Comparison of ENCODE assay signal across 13 cellular contexts in the genomic region with DNA sequence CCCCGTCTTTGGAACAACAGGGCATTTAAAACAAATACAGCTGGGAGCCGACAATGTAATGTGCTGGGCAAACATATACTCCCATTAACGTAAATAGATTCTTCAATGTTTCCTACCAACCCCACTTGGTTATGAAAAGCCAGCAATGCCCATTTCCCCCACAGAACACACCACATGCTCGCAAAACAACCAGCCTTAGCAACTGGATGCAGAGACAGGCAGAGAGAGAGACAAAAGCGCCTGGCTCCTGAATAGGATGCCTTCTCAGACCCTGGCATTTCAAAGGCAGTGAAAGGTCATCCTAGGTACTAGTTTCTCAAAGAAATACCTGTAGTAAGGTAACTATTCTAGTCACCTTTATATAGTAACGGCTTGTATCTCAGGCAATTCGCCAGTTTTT.
DNase-seq lines count a peak whose midpoint lies in the region; ATAC-seq and TF ChIP-seq lines count a peak whose summit lies in the region.
"Had no signal": no experiment of that assay in that cellular context is flagged by ENCODE, and none has a peak within 500 bp of the region (broad histone marks: within the 10 kb centered on the region; RNA-seq: fewer than 3 reads in every experiment).

No MANE protein-coding gene starts in this region.

- WGBS in H9 (ENCODE audit: extremely low coverage, insufficient read length, low lambda C conversion rate): no CpG with 5 or more reads among the region's 7 CpGs

- H4K8ac ChIP-seq in H9 (replicated peaks; ENCODE audit: insufficient read length, low read depth, low read length): no peak overlapping the region

- H3K4me2 ChIP-seq in H9 (ENCODE audit: insufficient read depth, insufficient read length, low read length): peak overlapping the region; percentile 81
- H3K4me2 ChIP-seq in neural progenitor cell: peak overlapping the region; percentile 96

- DNase-seq in H9 (no peak), NCI-H146 treated with DMSO at 0.1 percent for 48 hours (lab: John Stamatoyannopoulos, UW; ENCODE audit: unreplicated experiment) (peak; percentile 98), SHP77 treated with DMSO at 0.1 percent for 48 hours (lab: John Stamatoyannopoulos, UW) (peak; percentile 99), neural progenitor cell (ENCODE audit: low spot score) (peak; percentile 42), UCSD-AML1 (lab: John Stamatoyannopoulos, UW; ENCODE audit: unreplicated experiment) (no peak), HuH-7.5 (ENCODE audit: low spot score) (no peak)
- DNase-seq: activated CD4-positive, alpha-beta T cell treated with anti-CD3 and anti-CD28 coated beads for 36 hours; C1 segment of cervical spinal cord; effector CD8-positive, alpha-beta T cell; naive thymus-derived CD4-positive, alpha-beta T cell had no signal

- H3K27ac Mint-ChIP-seq in H9 (no peak overlapping the region), neural progenitor cell (no peak overlapping the region)
- H3K27ac Mint-ChIP-seq: activated CD4-positive, alpha-beta T cell treated with anti-CD3 and anti-CD28 coated beads for 36 hours; activated naive CD4-positive, alpha-beta T cell treated with anti-CD3 and anti-CD28 coated beads, Interleukin-2, amount 50 U/mL, for 72 hours; naive thymus-derived CD4-positive, alpha-beta T cell had no signal

- H3K4me3 ChIP-seq in neural progenitor cell: peak overlapping the region; percentile 67

- no peak overlapping the region for H3K23ac ChIP-seq in H9 (ENCODE audit: insufficient read length, low read depth, low read length)

- no peak overlapping the region for H2AK5ac ChIP-seq in H9 (ENCODE audit: insufficient read length, low read length)

- peaks cover 64% of the 10 kb centered on the region for H3K27me3 Mint-ChIP-seq in H9 (ENCODE audit: low read depth)
- H3K27me3 Mint-ChIP-seq in neural progenitor cell (ENCODE audit: insufficient read depth, low read depth): peaks cover 42% of the 10 kb centered on the region

- ATAC-seq in GM19351 (IDR thresholded peaks at IDR 0.05; ENCODE audit: unreplicated experiment) (no peak), GM21786 (IDR thresholded peaks at IDR 0.05; ENCODE audit: unreplicated experiment) (no peak)
- ATAC-seq: activated CD4-positive, alpha-beta T cell treated with anti-CD3 and anti-CD28 coated beads for 36 hours; activated naive CD4-positive, alpha-beta T cell treated with anti-CD3 and anti-CD28 coated beads, Interleukin-2, amount 50 U/mL, for 72 hours; naive thymus-derived CD4-positive, alpha-beta T cell had no signal

- H3K9me3 Mint-ChIP-seq in H9 (no peaks in the 10 kb centered on the region), neural progenitor cell (no peaks in the 10 kb centered on the region)
- H3K9me3 Mint-ChIP-seq: activated naive CD4-positive, alpha-beta T cell treated with anti-CD3 and anti-CD28 coated beads, Interleukin-2, amount 50 U/mL, for 72 hours had no signal

- no peak overlapping the region for H2BK5ac ChIP-seq in H9 (ENCODE audit: insufficient read length, low read length)

- no peak overlapping the region for H2BK120ac ChIP-seq in H9 (ENCODE audit: low read depth, low read length, poor library complexity, severe bottlenecking)

- no peak overlapping the region for H2BK15ac ChIP-seq in H9 (ENCODE audit: low read depth, low read length)

- no peak overlapping the region for H4K91ac ChIP-seq in H9 (ENCODE audit: insufficient read length, low read depth, low read length)

- TF ChIP-seq CTCF in H9 (conservative IDR thresholded peaks at IDR 0.05) (no peak), neural progenitor cell (IDR thresholded peaks at IDR 0.05) (no peak)

- H3K79me2 ChIP-seq in H9 (ENCODE audit: insufficient read depth, low read length) (no peaks in the 10 kb centered on the region), neural progenitor cell (ENCODE audit: low read depth) (no peaks in the 10 kb centered on the region)

- no peaks in the 10 kb centered on the region for H3K36me3 Mint-ChIP-seq in H9 (ENCODE audit: insufficient read depth in 1 of 3, low read depth in 3 of 3)
- no peaks in the 10 kb centered on the region for H3K36me3 Mint-ChIP-seq in neural progenitor cell
- H3K36me3 Mint-ChIP-seq: activated naive CD4-positive, alpha-beta T cell treated with anti-CD3 and anti-CD28 coated beads, Interleukin-2, amount 50 U/mL, for 72 hours; naive thymus-derived CD4-positive, alpha-beta T cell had no signal

- H2BK12ac ChIP-seq in H9 (ENCODE audit: insufficient read length, low read depth, low read length): no peak overlapping the region

- peaks cover 20% of the 10 kb centered on the region for H3F3A ChIP-seq in neural progenitor cell (ENCODE audit: low read depth)

- H3K27me3 ChIP-seq in H9 (ENCODE audit: insufficient read depth, low read length) (peaks cover 27% of the 10 kb centered on the region), neural progenitor cell (peaks cover 91% of the 10 kb centered on the region)

- H3K4me1 ChIP-seq in H9 (ENCODE audit: insufficient read depth, low read length): no peaks in the 10 kb centered on the region
- peaks cover 11% of the 10 kb centered on the region for H3K4me1 ChIP-seq in neural progenitor cell

- H3K4ac ChIP-seq in H9 (ENCODE audit: low read depth, low read length): no peak overlapping the region

- H3K27ac ChIP-seq in H9 (ENCODE audit: insufficient read length, low read depth, low read length) (no peak overlapping the region), neural progenitor cell (no peak overlapping the region)

- H3K79me1 ChIP-seq in H9 (ENCODE audit: insufficient read depth, low read depth, low read length, poor library complexity, severe bottlenecking): no peaks in the 10 kb centered on the region

- H4K20me1 ChIP-seq in H9 (ENCODE audit: control insufficient read depth, insufficient read depth, insufficient read length) (no peaks in the 10 kb centered on the region), neural progenitor cell (ENCODE audit: low read depth) (peaks cover 52% of the 10 kb centered on the region)

- H3K9ac ChIP-seq in H9 (ENCODE audit: extremely low read depth, insufficient read length, low read length): no peak overlapping the region
- no peak overlapping the region for H3K9ac ChIP-seq in neural progenitor cell

- peaks cover 18% of the 10 kb centered on the region for H3K23me2 ChIP-seq in H9 (ENCODE audit: insufficient read length, low read depth, low read length, poor library complexity, severe bottlenecking)

- H3K4me1 Mint-ChIP-seq in H9 (peaks cover 23 to 28% of the 10 kb centered on the region in 2 experiments), neural progenitor cell (peaks cover 30% of the 10 kb centered on the region)
- H3K4me1 Mint-ChIP-seq: activated CD4-positive, alpha-beta T cell treated with anti-CD3 and anti-CD28 coated beads for 36 hours had no signal

- H2BK20ac ChIP-seq in H9 (ENCODE audit: low read depth, low read length, poor library complexity, severe bottlenecking): no peak overlapping the region

- H3K9me3 ChIP-seq in H9 (ENCODE audit: control insufficient read depth, low read depth, low read length) (no peaks in the 10 kb centered on the region), neural progenitor cell (ENCODE audit: low read depth) (no peaks in the 10 kb centered on the region)

- no peak overlapping the region for H3T11ph ChIP-seq in H9 (ENCODE audit: low read length)

- H4K5ac ChIP-seq in H9 (ENCODE audit: insufficient read length, low read depth, low read length): no peak overlapping the region

- H2AFZ ChIP-seq in H9 (ENCODE audit: low read length) (no peak overlapping the region), neural progenitor cell (replicated peaks) (no peak overlapping the region)

- no peaks in the 10 kb centered on the region for H3K36me3 ChIP-seq in neural progenitor cell

- no peak overlapping the region for H3K18ac ChIP-seq in H9 (ENCODE audit: insufficient read length, low read depth, low read length)

- no peak overlapping the region for H3K14ac ChIP-seq in H9 (ENCODE audit: insufficient read depth, low read length)

- peak overlapping the region; percentile 53 to 82 for H3K4me3 Mint-ChIP-seq in H9
- H3K4me3 Mint-ChIP-seq in neural progenitor cell: peak overlapping the region; percentile 82
- H3K4me3 Mint-ChIP-seq: activated CD4-positive, alpha-beta T cell treated with anti-CD3 and anti-CD28 coated beads for 36 hours; naive thymus-derived CD4-positive, alpha-beta T cell had no signal

- H3K56ac ChIP-seq in H9 (ENCODE audit: insufficient read length, low read depth, low read length): no peak overlapping the region

Comparison
In these comparisons a context has a peak if more than half of its experiments do, and no peak if none do; other contexts are left out.
1. DNase-seq: peak in NCI-H146 treated with DMSO at 0.1 percent for 48 hours (single experiment), SHP77 treated with DMSO at 0.1 percent for 48 hours (single experiment) and neural progenitor cell (single experiment); none in H9 (single experiment), UCSD-AML1 (single experiment) and HuH-7.5 (single experiment).